In genomic region chr3:184140436-184140835, GRCh38 we compare ENCODE assay signal across 38 cellular contexts. TPM values are rescaled to one million over a fixed set of nuclear protein-coding genes. Genes with fewer than 3 reads are reported as not detected.
"Had no signal": no experiment of that assay in that cellular context is flagged by ENCODE, and none has a peak within 500 bp of the region (broad histone marks: within the 10 kb centered on the region; RNA-seq: fewer than 3 reads in every experiment).

No MANE protein-coding gene starts in this region.

- H3K27ac Mint-ChIP-seq: activated B cell treated with CpG ODN at 0.5 μM for 24 hours; activated CD4-positive, alpha-beta memory T cell treated with anti-CD3 and anti-CD28 coated beads for 36 hours; activated naive CD8-positive, alpha-beta T cell treated with anti-CD3 and anti-CD28 coated beads, Interleukin-2, amount 10 ng/mL, durations not matched to agents 7 days and 5 days; activated T-helper 1 cell treated with anti-CD3 and anti-CD28 coated beads, Interleukin-12 subunit alpha, Interleukin-12 subunit beta, Interleukin-2, Interleukin-4 antibody, amounts not matched to agents 30 ng/mL and 10 ng/mL and 1 ng/mL, durations not matched to agents 14 hours and 24 hours and 36 hours had no signal

- DNase-seq: activated B cell treated with CpG ODN at 0.5 μM for 24 hours; activated CD4-positive, alpha-beta memory T cell treated with anti-CD3 and anti-CD28 coated beads for 36 hours; activated CD4-positive, alpha-beta T cell treated with anti-CD3 and anti-CD28 coated beads for 4 hours; activated CD4-positive, alpha-beta T cell treated with anti-CD3 and anti-CD28 coated beads, Interleukin-2, amount 50 U/mL, for 1 hour; activated CD4-positive, CD25-positive, alpha-beta regulatory T cell treated with anti-CD3 and anti-CD28 coated beads, Interleukin-2, amount 50 U/mL, for 72 hours; activated CD8-positive, alpha-beta memory T cell treated with anti-CD3 and anti-CD28 coated beads, Interleukin-2, amount 50 U/mL, for 4 hours; activated naive CD4-positive, alpha-beta T cell; activated naive CD4-positive, alpha-beta T cell treated with anti-CD3 and anti-CD28 coated beads, Interleukin-2, amount 50 U/mL, for 16 hours; activated naive CD8-positive, alpha-beta T cell treated with anti-CD3 and anti-CD28 coated beads, Interleukin-2, amount 10 ng/mL, durations not matched to agents 7 days and 5 days; activated T-cell treated with anti-CD3 and anti-CD28 coated beads for 4 hours; adrenal gland; body of pancreas; KG1; MM.1S; NCI-H1092 treated with DMSO at 0.1 percent for 48 hours; NCI-H1417; NCI-H146; NCI-H187; NCI-H2029 treated with DMSO at 0.1 percent for 48 hours; NCI-H2107; NCI-H2171; NCI-H510A; NCI-H526; NCI-H748 treated with DMSO at 0.1 percent for 48 hours; NK-92 treated with Interleukin-12 subunit alpha and Interleukin-12 subunit beta, amount 100 ng/mL, for 24 hours; PC-3; RPMI8226; SIG-M5; T-helper 1 cell; T-helper 2 cell; T-helper 9 cell had no signal

- H3K4me3 Mint-ChIP-seq: activated B cell treated with CpG ODN at 0.5 μM for 24 hours; activated CD4-positive, alpha-beta memory T cell treated with anti-CD3 and anti-CD28 coated beads for 36 hours; activated naive CD8-positive, alpha-beta T cell treated with anti-CD3 and anti-CD28 coated beads, Interleukin-2, amount 10 ng/mL, durations not matched to agents 7 days and 5 days; activated T-helper 1 cell treated with anti-CD3 and anti-CD28 coated beads, Interleukin-12 subunit alpha, Interleukin-12 subunit beta, Interleukin-2, Interleukin-4 antibody, amounts not matched to agents 30 ng/mL and 10 ng/mL and 1 ng/mL, durations not matched to agents 14 hours and 24 hours and 36 hours had no signal

- H3K9me3 Mint-ChIP-seq: activated B cell treated with CpG ODN at 0.5 μM for 24 hours; activated CD4-positive, alpha-beta memory T cell treated with anti-CD3 and anti-CD28 coated beads for 36 hours; activated naive CD8-positive, alpha-beta T cell treated with anti-CD3 and anti-CD28 coated beads, Interleukin-2, amount 10 ng/mL, durations not matched to agents 7 days and 5 days; activated T-helper 1 cell treated with anti-CD3 and anti-CD28 coated beads, Interleukin-12 subunit alpha, Interleukin-12 subunit beta, Interleukin-2, Interleukin-4 antibody, amounts not matched to agents 30 ng/mL and 10 ng/mL and 1 ng/mL, durations not matched to agents 14 hours and 24 hours and 36 hours had no signal

- H3K27me3 Mint-ChIP-seq: activated B cell treated with CpG ODN at 0.5 μM for 24 hours; activated CD4-positive, alpha-beta memory T cell treated with anti-CD3 and anti-CD28 coated beads for 36 hours; activated naive CD8-positive, alpha-beta T cell treated with anti-CD3 and anti-CD28 coated beads, Interleukin-2, amount 10 ng/mL, durations not matched to agents 7 days and 5 days had no signal

- ATAC-seq: body of pancreas, PC-3, SK-N-SH treated with all-trans-retinoic acid at 6 μM for 48 hours had no signal

RNA-seq across cellular contexts. Expression of gene HTR3E, which starts 43.6 kb away (rescaled TPM):
- total RNA-seq: activated B cell treated with CpG ODN at 0.5 μM for 24 hours; activated CD4-positive, alpha-beta memory T cell treated with anti-CD3 and anti-CD28 coated beads for 36 hours; activated naive CD8-positive, alpha-beta T cell treated with anti-CD3 and anti-CD28 coated beads, Interleukin-2, amount 10 ng/mL, durations not matched to agents 7 days and 5 days; activated T-helper 1 cell treated with anti-CD3 and anti-CD28 coated beads, Interleukin-12 subunit alpha, Interleukin-12 subunit beta, Interleukin-2, Interleukin-4 antibody, amounts not matched to agents 30 ng/mL and 10 ng/mL and 1 ng/mL, durations not matched to agents 14 hours and 24 hours and 36 hours; adrenal gland; astrocyte; body of pancreas; breast epithelium; cardiac septum; LHCN-M2; PC-3; SK-MEL-5 had no signal
